22 cellular contexts compared by ENCODE assay signal in genomic region chr3:132593241-132593949, GRCh38. TPM values are rescaled to one million over a fixed set of nuclear protein-coding genes. Genes with fewer than 3 reads are reported as not detected.
DNase-seq lines count a peak whose midpoint lies in the region; ATAC-seq, FAIRE-seq and TF ChIP-seq lines count a peak whose summit lies in the region.
"Had no signal": no experiment of that assay in that cellular context is flagged by ENCODE, and none has a peak within 500 bp of the region (broad histone marks: within the 10 kb centered on the region; RNA-seq: fewer than 3 reads in every experiment).

No MANE protein-coding gene starts in this region.

- H3K4me1 ChIP-seq in Karpas-422 (ENCODE audit: low read length) (peaks cover 52% of the 10 kb centered on the region), astrocyte (ENCODE audit: insufficient read depth, low read length) (peaks cover 17% of the 10 kb centered on the region), thoracic aorta (ENCODE audit: control insufficient read depth in 1 of 2, low read depth in 2 of 2) (peaks cover 17 to 41% of the 10 kb centered on the region in 2 donors), kidney (ENCODE audit: control insufficient read depth in 1 of 2, insufficient read depth in 1 of 2, low read depth in 1 of 2, low read length in 2 of 2) (peaks cover 0 to 2% of the 10 kb centered on the region in 2 donors)
- H3K4me1 ChIP-seq: BE2C had no signal

- H3K9me3 ChIP-seq in Karpas-422 (ENCODE audit: low read length) (no peaks in the 10 kb centered on the region), astrocyte (ENCODE audit: insufficient read depth, low read depth, low read length) (no peaks in the 10 kb centered on the region), thoracic aorta (no peaks in the 10 kb centered on the region), kidney (ENCODE audit: control insufficient read depth in 1 of 2, low read length in 2 of 2) (no peaks in the 10 kb centered on the region)
- H3K9me3 ChIP-seq: BE2C had no signal

- peaks cover 2% of the 10 kb centered on the region for H3K79me2 ChIP-seq in Karpas-422 (ENCODE audit: low read length)
- no peaks in the 10 kb centered on the region for H3K79me2 ChIP-seq in astrocyte (ENCODE audit: insufficient read depth, low read length)

- peak overlapping the region; percentile 39; the same call in 1 of the 2 replicates for H2AFZ ChIP-seq in Karpas-422 (ENCODE audit: low read length)
- H2AFZ ChIP-seq in astrocyte (ENCODE audit: low read depth, low read length), result peak overlapping the region; percentile 71

- FAIRE-seq in astrocyte (lab: Jason Lieb, UNC), result no peak
- FAIRE-seq in kidney (lab: Jason Lieb, UNC), result no peak
- FAIRE-seq: GM18507, H1 had no signal

- H3K9ac ChIP-seq in Karpas-422 (ENCODE audit: low read length) (no peak overlapping the region), astrocyte (ENCODE audit: low read length) (peak overlapping the region; percentile 52), kidney (ENCODE audit: low read length in 2 of 2) (no peak overlapping the region)

- H3K27me3 Mint-ChIP-seq in astrocyte (ENCODE audit: low read depth, unreplicated experiment), result no peaks in the 10 kb centered on the region
- H3K27me3 Mint-ChIP-seq: activated CD8-positive, alpha-beta memory T cell treated with anti-CD3 and anti-CD28 coated beads, Interleukin-2, amount 10 ng/mL, durations not matched to agents 7 days and 5 days; activated naive CD8-positive, alpha-beta T cell treated with anti-CD3 and anti-CD28 coated beads, Interleukin-2, amount 50 U/mL, for 24 hours; stimulated activated naive B cell treated with anti-CD40 and anti-IgM and Interleukin-4, amounts not matched to agents 10 μg/mL and 1 μg/mL and 100 μg/mL, for 72 hours; type B pancreatic cell had no signal

- TF ChIP-seq CTCF in astrocyte (IDR thresholded peaks at IDR 0.05; ENCODE audit: insufficient read depth, low read depth, low read length), result no peak
- TF ChIP-seq CTCF in foreskin fibroblast (IDR thresholded peaks at IDR 0.05; ENCODE audit: low read depth, low read length), result no peak
- TF ChIP-seq CTCF in thoracic aorta (IDR thresholded peaks at IDR 0.05), result no peak
- TF ChIP-seq CTCF in kidney (IDR thresholded peaks at IDR 0.05; ENCODE audit: borderline replicate concordance, extremely low read depth, insufficient read depth), result no peak

- DNase-seq in Karpas-422 (no peak), astrocyte (ENCODE audit: low read depth) (no peak), foreskin fibroblast (peak; percentile 43 to 64), thoracic aorta (ENCODE audit: low spot score) (no peak), kidney (no peak)
- DNase-seq: activated CD4-positive, alpha-beta T cell treated with anti-CD3 and anti-CD28 coated beads for 4 hours; activated CD8-positive, alpha-beta memory T cell treated with anti-CD3 and anti-CD28 coated beads, Interleukin-2, amount 10 ng/mL, durations not matched to agents 7 days and 5 days; activated naive CD8-positive, alpha-beta T cell treated with anti-CD3 and anti-CD28 coated beads, Interleukin-2, amount 50 U/mL, for 24 hours; BE2C; heart left ventricle; MV-4-11; NCI-H1694 treated with DMSO at 0.1 percent for 48 hours; NCI-H2227 treated with DMSO at 0.1 percent for 48 hours; retina; stimulated activated naive B cell treated with anti-CD40 and anti-IgM and Interleukin-4, amounts not matched to agents 10 μg/mL and 1 μg/mL and 100 μg/mL, for 72 hours had no signal

- intact Hi-C loops in kidney (cut with DNase I), result no loop called here

- H3K36me3 ChIP-seq in Karpas-422 (ENCODE audit: insufficient read depth, low read length) (peaks cover 3% of the 10 kb centered on the region; the same call in 1 of the 2 replicates), astrocyte (ENCODE audit: insufficient read depth, low read length) (no peaks in the 10 kb centered on the region), thoracic aorta (no peaks in the 10 kb centered on the region), kidney (ENCODE audit: control insufficient read depth in 1 of 2, insufficient read depth in 2 of 2, low read length in 2 of 2) (peaks cover 7 to 15% of the 10 kb centered on the region in 2 donors)
- H3K36me3 ChIP-seq: BE2C had no signal

- ATAC-seq in thoracic aorta (ENCODE audit: insufficient number of reproducible peaks, low FRiP score, low read depth) (peak; percentile 49), HG03097 (IDR thresholded peaks at IDR 0.05; ENCODE audit: low FRiP score, unreplicated experiment) (no peak), HG02610 (IDR thresholded peaks at IDR 0.05; ENCODE audit: unreplicated experiment) (no peak)
- ATAC-seq: activated CD8-positive, alpha-beta memory T cell treated with anti-CD3 and anti-CD28 coated beads, Interleukin-2, amount 10 ng/mL, durations not matched to agents 7 days and 5 days; activated naive CD8-positive, alpha-beta T cell treated with anti-CD3 and anti-CD28 coated beads, Interleukin-2, amount 50 U/mL, for 24 hours; stimulated activated naive B cell treated with anti-CD40 and anti-IgM and Interleukin-4, amounts not matched to agents 10 μg/mL and 1 μg/mL and 100 μg/mL, for 72 hours had no signal

- H3K27ac ChIP-seq in Karpas-422 (ENCODE audit: low read length) (no peak overlapping the region), astrocyte (ENCODE audit: low read depth, low read length) (peak overlapping the region; percentile 83), thoracic aorta (peak overlapping the region in 1 of 2 donors; percentile 43), kidney (ENCODE audit: low read depth in 2 of 2, low read length in 2 of 2) (no peak overlapping the region)
- H3K27ac ChIP-seq: heart left ventricle had no signal

- peak overlapping the region; percentile 14 for H3K4me2 ChIP-seq in Karpas-422 (ENCODE audit: low read depth, low read length, poor library complexity, severe bottlenecking)
- peak overlapping the region; percentile 65 for H3K4me2 ChIP-seq in astrocyte (ENCODE audit: low read length)

- H3K4me3 ChIP-seq in Karpas-422 (ENCODE audit: low read length) (no peak overlapping the region), astrocyte (ENCODE audit: insufficient read depth, low read depth, low read length) (no peak overlapping the region), foreskin fibroblast (ENCODE audit: low read depth in 1 of 2, low read length in 2 of 2) (no peak overlapping the region), thoracic aorta (no peak overlapping the region), kidney (ENCODE audit: low read length in 2 of 2) (no peak overlapping the region)
- H3K4me3 ChIP-seq: heart left ventricle had no signal

- H3K27me3 ChIP-seq in Karpas-422 (ENCODE audit: low read length), result no peaks in the 10 kb centered on the region
- H3K27me3 ChIP-seq in astrocyte (ENCODE audit: insufficient read depth, low read length), result no peaks in the 10 kb centered on the region
- no peaks in the 10 kb centered on the region for H3K27me3 ChIP-seq in thoracic aorta (replicated peaks; ENCODE audit: insufficient read depth)
- H3K27me3 ChIP-seq: BE2C, heart left ventricle had no signal

- peak overlapping the region; percentile 4 for H3K27ac Mint-ChIP-seq in astrocyte (ENCODE audit: unreplicated experiment)
- H3K27ac Mint-ChIP-seq: activated CD8-positive, alpha-beta memory T cell treated with anti-CD3 and anti-CD28 coated beads, Interleukin-2, amount 10 ng/mL, durations not matched to agents 7 days and 5 days; activated naive CD8-positive, alpha-beta T cell treated with anti-CD3 and anti-CD28 coated beads, Interleukin-2, amount 50 U/mL, for 24 hours; activated T-helper 2 cell treated with anti-CD3 and anti-CD28 coated beads, Interferon-gamma antibody, Interleukin-2, Interleukin-4, amounts not matched to agents 10 μg/mL and 5 μg/mL and 100 μg/mL, durations not matched to agents 14 hours and 24 hours and 36 hours; stimulated activated naive B cell treated with anti-CD40 and anti-IgM and Interleukin-4, amounts not matched to agents 10 μg/mL and 1 μg/mL and 100 μg/mL, for 72 hours; type B pancreatic cell had no signal

- H3K36me3 Mint-ChIP-seq in astrocyte (ENCODE audit: low read depth, unreplicated experiment), result peaks cover 5% of the 10 kb centered on the region

- no peaks in the 10 kb centered on the region for H3K9me3 Mint-ChIP-seq in astrocyte (ENCODE audit: unreplicated experiment)
- H3K9me3 Mint-ChIP-seq: activated naive CD8-positive, alpha-beta T cell treated with anti-CD3 and anti-CD28 coated beads, Interleukin-2, amount 50 U/mL, for 24 hours; activated T-helper 2 cell treated with anti-CD3 and anti-CD28 coated beads, Interferon-gamma antibody, Interleukin-2, Interleukin-4, amounts not matched to agents 10 μg/mL and 5 μg/mL and 100 μg/mL, durations not matched to agents 14 hours and 24 hours and 36 hours; type B pancreatic cell had no signal

- H3K4me1 Mint-ChIP-seq in astrocyte (ENCODE audit: low read depth, unreplicated experiment), result peaks cover 19% of the 10 kb centered on the region

- no peaks in the 10 kb centered on the region for H4K20me1 ChIP-seq in Karpas-422 (ENCODE audit: insufficient read depth, low read depth, low read length)
- H4K20me1 ChIP-seq in astrocyte (ENCODE audit: insufficient read depth, low read length), result no peaks in the 10 kb centered on the region

- no peaks in the 10 kb centered on the region for H3K9me2 ChIP-seq in Karpas-422 (replicated peaks; ENCODE audit: insufficient read depth, low read length)

- H3K4me3 Mint-ChIP-seq in astrocyte (ENCODE audit: unreplicated experiment), result no peak overlapping the region
- H3K4me3 Mint-ChIP-seq: activated CD8-positive, alpha-beta memory T cell treated with anti-CD3 and anti-CD28 coated beads, Interleukin-2, amount 10 ng/mL, durations not matched to agents 7 days and 5 days; activated naive CD8-positive, alpha-beta T cell treated with anti-CD3 and anti-CD28 coated beads, Interleukin-2, amount 50 U/mL, for 24 hours; stimulated activated naive B cell treated with anti-CD40 and anti-IgM and Interleukin-4, amounts not matched to agents 10 μg/mL and 1 μg/mL and 100 μg/mL, for 72 hours; type B pancreatic cell had no signal

RNA-seq across cellular contexts. Expression of gene ACKR4, which starts 3.7 kb away (rescaled TPM):
- total RNA-seq in Karpas-422 (2014; rRNA removed; shearing (Covaris generic); ENCODE audit: low replicate concordance), result 7.4 and 8.4 TPM in 2 replicates
- total RNA-seq in astrocyte (not detected in 2 replicates), thoracic aorta (10 to 100 TPM in 1 of 2 donors, 1 to 10 TPM in 1; 7.3 to 13.5 TPM), kidney (1.0 TPM)
- 1.1 TPM for polyA plus RNA-seq in kidney (ENCODE audit: insufficient read depth, low read depth, low replicate concordance)
- total RNA-seq: activated CD8-positive, alpha-beta memory T cell treated with anti-CD3 and anti-CD28 coated beads, Interleukin-2, amount 10 ng/mL, durations not matched to agents 7 days and 5 days; activated T-helper 2 cell treated with anti-CD3 and anti-CD28 coated beads, Interferon-gamma antibody, Interleukin-2, Interleukin-4, amounts not matched to agents 10 μg/mL and 5 μg/mL and 100 μg/mL, durations not matched to agents 14 hours and 24 hours and 36 hours; esophagus mucosa; H1 had no signal
- polyA plus RNA-seq: H1 had no signal

Comparison
In these comparisons a context has a peak if more than half of its experiments do, and no peak if none do; other contexts are left out.
1. DNase-seq: peak in foreskin fibroblast (2 of 2); none in Karpas-422 (single experiment), astrocyte (single experiment), thoracic aorta (single experiment) and kidney (single experiment).